ENCODE assay signal across 14 cellular contexts in genomic region chr7:7808156-7808555, GRCh38.
DNase-seq lines count a peak whose midpoint lies in the region; ATAC-seq and TF ChIP-seq lines count a peak whose summit lies in the region.
"Had no signal": no experiment of that assay in that cellular context is flagged by ENCODE, and none has a peak within 500 bp of the region (broad histone marks: within the 10 kb centered on the region; RNA-seq: fewer than 3 reads in every experiment).

No MANE protein-coding gene starts in this region.

- no peaks in the 10 kb centered on the region for H3K79me2 ChIP-seq in GM23248 (ENCODE audit: insufficient read depth)

- in situ Hi-C loops in GM23248 (cut with MboI) = no loop called here

- intact Hi-C loops in activated CD4-positive, alpha-beta T cell treated with anti-CD3 and anti-CD28 coated beads, Interleukin-2, amount 10 ng/mL, durations not matched to agents 24 days and 14 days (cut with micrococcal nuclease) = no loop called here

- H4K20me1 ChIP-seq in GM23248 (ENCODE audit: insufficient read depth) = no peaks in the 10 kb centered on the region

- H2AFZ ChIP-seq in GM23248 = no peak overlapping the region

- H3K9ac ChIP-seq in GM23248 = no peak overlapping the region

- no peaks in the 10 kb centered on the region for H3K9me3 ChIP-seq in GM23248 (ENCODE audit: low read depth)
- H3K9me3 ChIP-seq: body of pancreas had no signal

- H3K4me3 Mint-ChIP-seq in activated CD4-positive, alpha-beta T cell treated with anti-CD3 and anti-CD28 coated beads, Interleukin-2, amount 10 ng/mL, durations not matched to agents 24 days and 14 days = no peak overlapping the region
- H3K4me3 Mint-ChIP-seq: memory B cell had no signal

- H3K4me3 ChIP-seq in GM23248 = no peak overlapping the region
- H3K4me3 ChIP-seq in cardiac fibroblast (replicated peaks in 1 of 2; ENCODE audit: low read depth in 2 of 2, low read length in 2 of 2) = no peak overlapping the region
- H3K4me3 ChIP-seq: body of pancreas had no signal

- no peaks in the 10 kb centered on the region for H3K4me1 Mint-ChIP-seq in activated CD4-positive, alpha-beta T cell treated with anti-CD3 and anti-CD28 coated beads, Interleukin-2, amount 10 ng/mL, durations not matched to agents 24 days and 14 days

- H3K4me1 ChIP-seq in GM23248 (ENCODE audit: insufficient read depth) = peaks cover 6% of the 10 kb centered on the region; the same call in 1 of the 2 replicates

- no peak for ATAC-seq in GM21367 (IDR thresholded peaks at IDR 0.05; ENCODE audit: unreplicated experiment)
- ATAC-seq: body of pancreas had no signal

- TF ChIP-seq CTCF in cardiac fibroblast (IDR thresholded peaks at IDR 0.05; ENCODE audit: low read depth, low read length) = no peak

- 0 out of 2 replicates have a peak, but pooled peaks cover 5% of the 10 kb centered on the region for H3F3A ChIP-seq in GM23248 (ENCODE audit: insufficient read depth)

- DNase-seq in GM23248 = peak; percentile 64
- peak; percentile 37 for DNase-seq in NCI-H82 treated with DMSO at 0.1 percent for 48 hours (lab: John Stamatoyannopoulos, UW; ENCODE audit: unreplicated experiment)
- DNase-seq in cardiac fibroblast (ENCODE audit: low read depth in 2 of 2) = peak; percentile 61 to 79
- DNase-seq in non-pigmented ciliary epithelial cell (ENCODE audit: low read depth) = peak; percentile 20
- no peak for DNase-seq in activated CD4-positive, alpha-beta T cell treated with anti-CD3 and anti-CD28 coated beads, Interleukin-2, amount 10 ng/mL, durations not matched to agents 24 days and 14 days
- no peak for DNase-seq in NCI-H2107 (lab: John Stamatoyannopoulos, UW)
- no peak for DNase-seq in Ammon's horn (ENCODE audit: low spot score)
- DNase-seq: activated CD4-positive, alpha-beta T cell treated with anti-CD3 and anti-CD28 coated beads, Interleukin-2, amount 50 U/mL, for 1 hour; body of pancreas; COR-L47; NCI-H187 treated with DMSO at 0.1 percent for 48 hours; occipital lobe had no signal

- H3K9me3 Mint-ChIP-seq in activated CD4-positive, alpha-beta T cell treated with anti-CD3 and anti-CD28 coated beads, Interleukin-2, amount 10 ng/mL, durations not matched to agents 24 days and 14 days = no peaks in the 10 kb centered on the region
- H3K9me3 Mint-ChIP-seq: memory B cell had no signal

- WGBS in GM23248 (ENCODE audit: low coverage in 1 of 2, low lambda C conversion rate in 2 of 2, missing lambda C conversion rate in 2 of 2), 2 experiments = 39 to 44% methylated on average over 4 of the region's 4 CpGs

- H3K36me3 ChIP-seq in GM23248 (ENCODE audit: low read depth) = no peaks in the 10 kb centered on the region

- no peak overlapping the region for H3K27ac Mint-ChIP-seq in activated CD4-positive, alpha-beta T cell treated with anti-CD3 and anti-CD28 coated beads, Interleukin-2, amount 10 ng/mL, durations not matched to agents 24 days and 14 days
- H3K27ac Mint-ChIP-seq: memory B cell had no signal

- H3K27ac ChIP-seq in GM23248 = no peak overlapping the region
- H3K27ac ChIP-seq: body of pancreas had no signal

- H3K4me2 ChIP-seq in GM23248 (ENCODE audit: unreplicated experiment) = no peak overlapping the region

- no peaks in the 10 kb centered on the region for H3K36me3 Mint-ChIP-seq in activated CD4-positive, alpha-beta T cell treated with anti-CD3 and anti-CD28 coated beads, Interleukin-2, amount 10 ng/mL, durations not matched to agents 24 days and 14 days (ENCODE audit: low read depth)

- no peaks in the 10 kb centered on the region for H3K27me3 ChIP-seq in GM23248 (replicated peaks; ENCODE audit: insufficient read depth)
- H3K27me3 ChIP-seq: body of pancreas had no signal

- H3K9me2 ChIP-seq in GM23248 (ENCODE audit: insufficient read depth) = no peaks in the 10 kb centered on the region

- H3K27me3 Mint-ChIP-seq in activated CD4-positive, alpha-beta T cell treated with anti-CD3 and anti-CD28 coated beads, Interleukin-2, amount 10 ng/mL, durations not matched to agents 24 days and 14 days = no peaks in the 10 kb centered on the region
- H3K27me3 Mint-ChIP-seq: memory B cell had no signal

Comparison
In these comparisons a context has a peak if more than half of its experiments do, and no peak if none do; other contexts are left out.
1. DNase-seq: peak in GM23248 (single experiment), NCI-H82 treated with DMSO at 0.1 percent for 48 hours (single experiment), cardiac fibroblast (2 of 2) and non-pigmented ciliary epithelial cell (single experiment); none in activated CD4-positive, alpha-beta T cell treated with anti-CD3 and anti-CD28 coated beads, Interleukin-2, amount 10 ng/mL, durations not matched to agents 24 days and 14 days (single experiment), NCI-H2107 (single experiment) and Ammon's horn (single experiment).